8 cellular contexts compared by ENCODE assay signal in genomic region chr4:176320340-176320975, GRCh38. TPM values are rescaled to one million over a fixed set of nuclear protein-coding genes. Genes with fewer than 3 reads are reported as not detected.
DNase-seq lines count a peak whose midpoint lies in the region; ATAC-seq, FAIRE-seq and TF ChIP-seq lines count a peak whose summit lies in the region.

No MANE protein-coding gene starts in this region.

- H3K4me1 Mint-ChIP-seq in T-cell, result peaks cover 50 to 59% (median 58%) of the 10 kb centered on the region in 3 donors

- peak overlapping the region; percentile 95 to 99 for H3K27ac ChIP-seq in right atrium auricular region

- peak; percentile 79 to 85 (median 82) for ATAC-seq in T-cell (replicated peaks in 1 of 4)

- H3K4me3 Mint-ChIP-seq in T-cell, result peak overlapping the region; percentile 83 to 88 (median 87)

- peaks cover 0 to 48% of the 10 kb centered on the region in 2 donors for H3K4me1 ChIP-seq in right atrium auricular region

- TF ChIP-seq CTCF in LNCaP clone FGC (IDR thresholded peaks at IDR 0.05; ENCODE audit: control insufficient read depth, extremely low read depth, insufficient read depth), result no peak
- TF ChIP-seq CTCF in right atrium auricular region (IDR thresholded peaks at IDR 0.05), result no peak

- CTCF ChIA-PET in T-cell (lab: Charles Lee), result no interaction called here

- POLR2A ChIA-PET in T-cell (lab: Charles Lee), result no interaction called here

- H3K9me3 ChIP-seq in right atrium auricular region, result no peaks in the 10 kb centered on the region

- no peaks in the 10 kb centered on the region for H3K36me3 ChIP-seq in right atrium auricular region

- H3K4me3 ChIP-seq in LNCaP clone FGC (ENCODE audit: low read depth, low read length) (peak overlapping the region; percentile 75), right atrium auricular region (peak overlapping the region; percentile 88 to 93)

- peak overlapping the region; percentile 85 to 89 for H3K27ac Mint-ChIP-seq in T-cell

- peaks cover 8% of the 10 kb centered on the region for H3K36me3 Mint-ChIP-seq in T-cell

- no peaks in the 10 kb centered on the region for H3K9me3 Mint-ChIP-seq in T-cell

- DNase-seq in GM03348 (ENCODE audit: low spot score), result peak; percentile 93
- peak; percentile 66 for DNase-seq in H4 (ENCODE audit: low spot score)
- DNase-seq in LNCaP clone FGC (ENCODE audit: low read depth), result peak; percentile 58
- peak; percentile 76 to 88 (median 81) for DNase-seq in T-cell
- DNase-seq in amniotic epithelial cell (ENCODE audit: low read depth), result peak; percentile 84
- DNase-seq in right atrium auricular region (ENCODE audit: low spot score), result peak; percentile 92
- peak; percentile 62 for DNase-seq in pulmonary artery endothelial cell (ENCODE audit: low read depth, low spot score)
- peak; percentile 76 for DNase-seq in urothelium cell line (ENCODE audit: low spot score)

- FAIRE-seq in urothelium cell line (lab: Jason Lieb, UNC), result no peak

- no peaks in the 10 kb centered on the region for H3K27me3 Mint-ChIP-seq in T-cell

- H3K27me3 ChIP-seq in right atrium auricular region, result no peaks in the 10 kb centered on the region

RNA-seq across cellular contexts. Expression of gene SPCS3, which starts 0.7 kb away (rescaled TPM):
- 51.5 and 59.6 TPM in 2 replicates for total RNA-seq in H4 (2014; rRNA removed; shearing (Covaris generic))
- total RNA-seq in T-cell (100 to 1,000 TPM; 137 to 163 (median 155) TPM), right atrium auricular region (10 to 100 TPM; 45.7 to 55.0 TPM), pulmonary artery endothelial cell (135 and 145 TPM in 2 replicates)

RNA-seq across cellular contexts. Expression of gene ASB5, which starts 51.4 kb away (rescaled TPM):
- total RNA-seq in H4 (2014; rRNA removed; shearing (Covaris generic)), result 0.10 and 0.37 TPM in 2 replicates
- total RNA-seq in T-cell (not detected), right atrium auricular region (1 to 10 TPM in 1 of 2 donors, under 1 TPM in 1; 0.90 to 3.7 TPM), pulmonary artery endothelial cell (not detected in 2 replicates)

Comparison
In these comparisons a context has a peak if more than half of its experiments do, and no peak if none do; other contexts are left out.
1. Peak in every context shown above with its lines: DNase-seq, ATAC-seq, H3K4me3 ChIP-seq and H3K27ac ChIP-seq.